ENCODE assay signal across 8 cellular contexts in genomic region chr13:28136916-28137315, GRCh38. TPM values are rescaled to one million over a fixed set of nuclear protein-coding genes. Genes with fewer than 3 reads are reported as not detected.
DNase-seq lines count a peak whose midpoint lies in the region; ATAC-seq and TF ChIP-seq lines count a peak whose summit lies in the region.

No MANE protein-coding gene starts in this region.

- H3K4me3 Mint-ChIP-seq in activated T-cell treated with anti-CD3 and anti-CD28 coated beads, Interleukin-2, amount 50 U/mL, for 24 hours: peak overlapping the region; percentile 94

- H3K27me3 Mint-ChIP-seq in activated T-cell treated with anti-CD3 and anti-CD28 coated beads, Interleukin-2, amount 50 U/mL, for 24 hours: no peaks in the 10 kb centered on the region

- no peaks in the 10 kb centered on the region for H3K9me3 Mint-ChIP-seq in activated T-cell treated with anti-CD3 and anti-CD28 coated beads, Interleukin-2, amount 50 U/mL, for 24 hours

- peak overlapping the region; percentile 95; the same call in 1 of the 2 replicates for H3K27ac ChIP-seq in VCaP
- H3K27ac ChIP-seq in thoracic aorta: no peak overlapping the region

- no peaks in the 10 kb centered on the region for H3K36me3 ChIP-seq in iPS-15b (ENCODE audit: control insufficient read depth, insufficient read depth, low read length)
- H3K36me3 ChIP-seq in thoracic aorta: no peaks in the 10 kb centered on the region

- no peak overlapping the region for H3K9ac ChIP-seq in iPS-15b (ENCODE audit: low read depth, low read length)

- H3K4me3 ChIP-seq in iPS-15b (ENCODE audit: low read depth, low read length): peak overlapping the region; percentile 83
- peak overlapping the region; percentile 88 for H3K4me3 ChIP-seq in thoracic aorta

- TF ChIP-seq CTCF in VCaP (conservative IDR thresholded peaks at IDR 0.05) (no peak), thoracic aorta (IDR thresholded peaks at IDR 0.05) (no peak)

- peaks cover 7% of the 10 kb centered on the region for H3K4me1 ChIP-seq in iPS-15b (ENCODE audit: control insufficient read depth, insufficient read depth, low read length)
- H3K4me1 ChIP-seq in thoracic aorta (ENCODE audit: control insufficient read depth in 1 of 2, low read depth in 2 of 2): peaks cover 4 to 32% of the 10 kb centered on the region in 2 donors

- DNase-seq in activated T-cell treated with anti-CD3 and anti-CD28 coated beads, Interleukin-2, amount 50 U/mL, for 24 hours: no peak
- DNase-seq in activated T-cell treated with anti-CD3 and anti-CD28 coated beads, Interleukin-2, amount 50 U/mL, for 48 hours: no peak
- no peak for DNase-seq in thoracic aorta (ENCODE audit: low spot score)
- no peak for DNase-seq in NCI-H146 treated with DMSO at 0.1 percent for 48 hours (lab: John Stamatoyannopoulos, UW; ENCODE audit: unreplicated experiment)

- H3K9me3 ChIP-seq in iPS-15b (ENCODE audit: control insufficient read depth, insufficient read depth, low read length) (no peaks in the 10 kb centered on the region), thoracic aorta (no peaks in the 10 kb centered on the region)

- H3K36me3 Mint-ChIP-seq in activated T-cell treated with anti-CD3 and anti-CD28 coated beads, Interleukin-2, amount 50 U/mL, for 24 hours (ENCODE audit: low read depth): peaks cover 18% of the 10 kb centered on the region

- ATAC-seq in thoracic aorta (ENCODE audit: insufficient number of reproducible peaks, low FRiP score, low read depth): no peak
- ATAC-seq in GM21526 (IDR thresholded peaks at IDR 0.05; ENCODE audit: low FRiP score, unreplicated experiment): no peak
- ATAC-seq in HG02763 (IDR thresholded peaks at IDR 0.05; ENCODE audit: unreplicated experiment): no peak

- H3K27ac Mint-ChIP-seq in activated T-cell treated with anti-CD3 and anti-CD28 coated beads, Interleukin-2, amount 50 U/mL, for 24 hours: peak overlapping the region; percentile 98

- H3K27me3 ChIP-seq in iPS-15b (ENCODE audit: control insufficient read depth, insufficient read depth, low read length) (no peaks in the 10 kb centered on the region), thoracic aorta (replicated peaks; ENCODE audit: insufficient read depth) (no peaks in the 10 kb centered on the region)

- H3K4me1 Mint-ChIP-seq in activated T-cell treated with anti-CD3 and anti-CD28 coated beads, Interleukin-2, amount 50 U/mL, for 24 hours (ENCODE audit: low read depth): peaks cover 31% of the 10 kb centered on the region

RNA-seq across cellular contexts. Expression of gene PAN3, which starts 1.4 kb away (rescaled TPM):
- 10 to 100 TPM; 33.3 to 45.3 TPM for total RNA-seq in thoracic aorta

RNA-seq across cellular contexts. Expression of gene FLT3, which starts 36.5 kb away (rescaled TPM):
- total RNA-seq in thoracic aorta: 1 to 10 TPM in 1 of 2 donors, under 1 TPM in 1; 0.81 to 1.1 TPM
